In the genomic region with DNA sequence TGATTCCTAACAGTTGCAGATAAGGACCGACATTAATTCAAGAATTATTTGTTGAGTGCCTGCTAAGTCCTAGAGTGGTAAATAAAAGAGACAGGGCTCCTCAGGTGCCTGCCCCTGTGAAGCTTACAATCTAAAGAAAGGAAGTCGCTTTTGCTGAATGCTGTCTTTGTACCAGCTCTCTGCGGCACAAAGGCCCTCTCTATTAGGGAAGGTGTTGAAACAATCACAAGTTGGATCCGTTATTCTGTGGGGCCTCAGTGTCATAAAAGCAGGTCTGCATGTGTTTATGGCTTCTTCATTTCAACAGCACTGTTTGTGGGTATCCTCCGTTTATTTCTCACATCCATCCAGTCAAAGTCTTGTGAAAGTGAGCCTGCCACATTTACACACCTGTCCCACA, we compare ENCODE assay signal across 18 cellular contexts.
"Had no signal": no experiment of that assay in that cellular context is flagged by ENCODE, and none has a peak within 500 bp of the region (broad histone marks: within the 10 kb centered on the region; RNA-seq: fewer than 3 reads in every experiment).

No MANE protein-coding gene starts in this region.

- H3K36me3 ChIP-seq: lower lobe of right lung, thyroid gland had no signal

- H3K27ac Mint-ChIP-seq: activated naive CD4-positive, alpha-beta T cell treated with anti-CD3 and anti-CD28 coated beads, Interleukin-2, amount 50 U/mL, for 72 hours; endodermal cell; mesothelial cell of epicardium; nephron had no signal

- H3K4me2 ChIP-seq: hepatocyte had no signal

- H3K27me3 ChIP-seq: hepatocyte, thyroid gland had no signal

- DNase-seq: activated CD4-positive, alpha-beta T cell treated with anti-CD3 and anti-CD28 coated beads, Interleukin-2, amount 50 U/mL, for 4 hours; activated gamma-delta T cell; endodermal cell; foreskin fibroblast; lower lobe of right lung; psoas muscle; right cardiac atrium; stimulated activated CD4-positive, alpha-beta T cell treated with anti-CD3 and anti-CD28 coated beads, Interleukin-15, amount 100 ng/mL, for 24 hours; stimulated activated CD4-positive, alpha-beta T cell treated with anti-CD3 and anti-CD28 coated beads, Interleukin-2, amount 100 ng/mL, for 48 hours; thyroid gland had no signal

- FAIRE-seq: islet of Langerhans had no signal

- H3K4me1 Mint-ChIP-seq: mesothelial cell of epicardium, nephron had no signal

- H3K79me2 ChIP-seq: hepatocyte had no signal

- H3K4me1 ChIP-seq: lower lobe of right lung, psoas muscle, thyroid gland had no signal

- H3K9me3 ChIP-seq: lower lobe of right lung, thyroid gland had no signal

- H3K27ac ChIP-seq: epithelial cell of prostate, hepatocyte, lower lobe of right lung, psoas muscle, skin epidermis, thyroid gland had no signal

- H3K4me3 Mint-ChIP-seq: endodermal cell, mesothelial cell of epicardium, nephron had no signal

- H3K4me3 ChIP-seq: hepatocyte, lower lobe of right lung, psoas muscle, skin epidermis, thyroid gland had no signal

- H2AFZ ChIP-seq: hepatocyte had no signal

- ATAC-seq: activated CD4-positive, CD25-positive, alpha-beta regulatory T cell treated with anti-CD3 and anti-CD28 coated beads, Interleukin-2, amount 50 U/mL, for 24 hours; activated naive CD4-positive, alpha-beta T cell treated with anti-CD3 and anti-CD28 coated beads, Interleukin-2, amount 50 U/mL, for 72 hours; lower lobe of right lung; psoas muscle; right cardiac atrium had no signal
